8 cellular contexts compared by ENCODE assay signal in genomic region chr2:181104512-181105121, GRCh38.
DNase-seq lines count a peak whose midpoint lies in the region; ATAC-seq and TF ChIP-seq lines count a peak whose summit lies in the region.

No MANE protein-coding gene starts in this region.

- no peaks in the 10 kb centered on the region for H3K9me2 ChIP-seq in GM23248 (ENCODE audit: insufficient read depth)

- peaks cover 11% of the 10 kb centered on the region for H3F3A ChIP-seq in GM23248 (ENCODE audit: insufficient read depth)

- H3K9me3 Mint-ChIP-seq in CD4-positive, alpha-beta memory T cell: peaks cover 0 to 2% (median 0%) of the 10 kb centered on the region in 8 donors

- H3K79me2 ChIP-seq in GM23248 (ENCODE audit: insufficient read depth): no peaks in the 10 kb centered on the region

- H3K4me3 ChIP-seq in CD4-positive, alpha-beta memory T cell (ENCODE audit: low read length in 2 of 2): no peak overlapping the region
- H3K4me3 ChIP-seq in GM23248 (no peak overlapping the region), adipocyte (ENCODE audit: low read length) (no peak overlapping the region), testis (no peak overlapping the region)

- H3K4me3 Mint-ChIP-seq in CD4-positive, alpha-beta memory T cell: peak overlapping the region in 4 of 8 donors; percentile 0 to 43 (median 6)

- TF ChIP-seq POLR2A in testis (IDR thresholded peaks at IDR 0.05): no peak

- peaks cover under 1 to 1% of the 10 kb centered on the region in 2 donors for H3K36me3 Mint-ChIP-seq in CD4-positive, alpha-beta memory T cell

- POLR2A ChIA-PET in CD4-positive, alpha-beta memory T cell (lab: Charles Lee; ENCODE audit: partially characterized antibody): interaction anchor here (0.6 to 6.8 kb wide), 24 partner anchors 14 to 370 kb away, joined by 3 to 92 read pairs (median 5); partner anchors contain the start of gene ITGA4

- in situ Hi-C loops in GM23248 (cut with MboI): loop anchor here (5.0 kb wide), 1 partner anchor 353 kb away; the partner anchor contains the start of gene ITGA4

- H3K27me3 ChIP-seq in CD4-positive, alpha-beta memory T cell (ENCODE audit: insufficient read depth, low read length): no peaks in the 10 kb centered on the region
- H3K27me3 ChIP-seq in GM23248 (replicated peaks; ENCODE audit: insufficient read depth) (no peaks in the 10 kb centered on the region), adipocyte (replicated peaks; ENCODE audit: control insufficient read depth, insufficient read depth, low read length) (no peaks in the 10 kb centered on the region), testis (no peaks in the 10 kb centered on the region)

- intact Hi-C loops in CD4-positive, alpha-beta memory T cell (cut with micrococcal nuclease): loop anchor here (1.0 to 5.0 kb wide), 10 partner anchors 38 to 611 kb away; partner anchors contain the start of gene ITGA4
- intact Hi-C loops in testis (cut with DNase I; ENCODE audit: low total_unique reads): no loop called here

- no peaks in the 10 kb centered on the region for H3K27me3 Mint-ChIP-seq in CD4-positive, alpha-beta memory T cell

- TF ChIP-seq CTCF in testis (IDR thresholded peaks at IDR 0.05): peak in 1 of 3 experiments; percentile 63

- ATAC-seq in HG03280 (IDR thresholded peaks at IDR 0.05; ENCODE audit: unreplicated experiment): no peak
- ATAC-seq in GM18498 (IDR thresholded peaks at IDR 0.05; ENCODE audit: unreplicated experiment): no peak

- no peak overlapping the region for H3K27ac ChIP-seq in CD4-positive, alpha-beta memory T cell (ENCODE audit: low read depth, low read length)
- no peak overlapping the region for H3K27ac ChIP-seq in GM23248
- no peak overlapping the region for H3K27ac ChIP-seq in testis

- no peak overlapping the region for H2AFZ ChIP-seq in GM23248

- CTCF ChIA-PET in CD4-positive, alpha-beta memory T cell (lab: Charles Lee; ENCODE audit: partially characterized antibody): interaction anchor here (0.7 to 5.2 kb wide), 49 partner anchors 8 to 611 kb away, joined by 3 to 83 read pairs (median 5); partner anchors contain the start of gene ITGA4

- H4K20me1 ChIP-seq in GM23248 (ENCODE audit: insufficient read depth): no peaks in the 10 kb centered on the region

- 58 to 59% methylated on average over 7 of the region's 7 CpGs for WGBS in GM23248 (ENCODE audit: low coverage in 1 of 2, low lambda C conversion rate in 2 of 2, missing lambda C conversion rate in 2 of 2), 2 experiments
- 66% methylated on average over 7 of the region's 7 CpGs for WGBS in testis, 2 donors

- no peak overlapping the region for H3K4me2 ChIP-seq in GM23248 (ENCODE audit: unreplicated experiment)

- no peak overlapping the region for H3K9ac ChIP-seq in GM23248
- no peak overlapping the region for H3K9ac ChIP-seq in adipocyte (ENCODE audit: low read length)

- peaks cover 54% of the 10 kb centered on the region for H3K4me1 ChIP-seq in CD4-positive, alpha-beta memory T cell (ENCODE audit: insufficient read depth, low read length)
- H3K4me1 ChIP-seq in GM23248 (ENCODE audit: insufficient read depth): peaks cover 33% of the 10 kb centered on the region
- H3K4me1 ChIP-seq in adipocyte (ENCODE audit: control insufficient read depth, insufficient read depth, low read length): peaks cover 19% of the 10 kb centered on the region
- no peaks in the 10 kb centered on the region for H3K4me1 ChIP-seq in testis

- H3K36me3 ChIP-seq in CD4-positive, alpha-beta memory T cell (ENCODE audit: insufficient read depth, low read length): no peaks in the 10 kb centered on the region
- H3K36me3 ChIP-seq in GM23248 (ENCODE audit: low read depth) (no peaks in the 10 kb centered on the region), adipocyte (ENCODE audit: control insufficient read depth, insufficient read depth, low read length, severe bottlenecking) (no peaks in the 10 kb centered on the region), testis (ENCODE audit: low read depth, missing control alignments) (no peaks in the 10 kb centered on the region)

- no peaks in the 10 kb centered on the region for H3K9me3 ChIP-seq in CD4-positive, alpha-beta memory T cell (ENCODE audit: control insufficient read depth in 1 of 2, low read length in 2 of 2)
- no peaks in the 10 kb centered on the region for H3K9me3 ChIP-seq in GM23248 (ENCODE audit: low read depth)
- H3K9me3 ChIP-seq in adipocyte (ENCODE audit: control insufficient read depth, low read length): no peaks in the 10 kb centered on the region
- no peaks in the 10 kb centered on the region for H3K9me3 ChIP-seq in testis

- peaks cover 29 to 49% (median 35%) of the 10 kb centered on the region in 4 donors for H3K4me1 Mint-ChIP-seq in CD4-positive, alpha-beta memory T cell

- H3K27ac Mint-ChIP-seq in CD4-positive, alpha-beta memory T cell: peak overlapping the region; percentile 1 to 58 (median 8)

- DNase-seq in CD4-positive, alpha-beta memory T cell: peak in 4 of 5 donors; percentile 48 to 57 (median 52)
- peak; percentile 74 for DNase-seq in GM23248
- peak; percentile 79 for DNase-seq in NCI-H446 treated with DMSO at 0.1 percent for 48 hours (lab: John Stamatoyannopoulos, UW)
- DNase-seq in adipocyte (ENCODE audit: low read depth): peak; percentile 89
- peak; percentile 31 for DNase-seq in iPS-NIHi7 (ENCODE audit: extremely low spot score)
- DNase-seq in testis: peak; percentile 20

Comparison
In these comparisons a context has a peak if more than half of its experiments do, and no peak if none do; other contexts are left out.
1. DNase-seq: peak in every context shown above with its lines; median percentile 89 in adipocyte; 79 in NCI-H446 treated with DMSO at 0.1 percent for 48 hours; 74 in GM23248; 52 in CD4-positive, alpha-beta memory T cell; 31 in iPS-NIHi7; 20 in testis.